ENCODE assay signal across 14 cellular contexts in genomic region chr1:221998781-221999180, GRCh38.
"Had no signal": no experiment of that assay in that cellular context is flagged by ENCODE, and none has a peak within 500 bp of the region (broad histone marks: within the 10 kb centered on the region; RNA-seq: fewer than 3 reads in every experiment).

No MANE protein-coding gene starts in this region.

- H3K27me3 ChIP-seq: heart left ventricle, right lobe of liver, upper lobe of left lung had no signal

- H3K27ac ChIP-seq: right lobe of liver, upper lobe of left lung had no signal

- H3K4me3 ChIP-seq: heart left ventricle, right lobe of liver, upper lobe of left lung had no signal

- H3K36me3 ChIP-seq: heart left ventricle, right lobe of liver, upper lobe of left lung had no signal

- H3K9me3 ChIP-seq: heart left ventricle, right lobe of liver, upper lobe of left lung had no signal

- H3K4me1 ChIP-seq: right lobe of liver, upper lobe of left lung had no signal

- DNase-seq: activated naive CD4-positive, alpha-beta T cell; activated T-cell treated with anti-CD3 and anti-CD28 coated beads, Interleukin-2, amount 50 U/mL, for 24 hours; amniotic stem cell; effector CD4-positive, alpha-beta T cell; left ventricle myocardium superior; midbrain; right lobe of liver; small intestine; stimulated activated CD4-positive, alpha-beta T cell treated with anti-CD3 and anti-CD28 coated beads, Interleukin-2, amount 100 ng/mL, for 48 hours; stimulated activated naive CD4-positive, alpha-beta T cell; T-helper 9 cell; upper lobe of left lung had no signal

- FAIRE-seq: islet of Langerhans, small intestine had no signal
